9 cellular contexts compared by ENCODE assay signal in genomic region chr12:122366685-122367475, GRCh38.
A peak's percentile ranks its signal among the peaks of the same experiment; 100 is the strongest.
DNase-seq lines count a peak whose midpoint lies in the region; ATAC-seq and TF ChIP-seq lines count a peak whose summit lies in the region.
"Had no signal": no experiment of that assay in that cellular context is flagged by ENCODE, and none has a peak within 500 bp of the region (broad histone marks: within the 10 kb centered on the region; RNA-seq: fewer than 3 reads in every experiment).

No MANE protein-coding gene starts in this region.

- CTCF ChIA-PET in AG04449 (lab: Yijun Ruan, JAX): interaction anchor here (1.1 to 6.6 kb wide), 2 partner anchors 12 to 107 kb away, joined by 3 to 76 read pairs; no protein-coding TSS in a partner anchor

- peak; percentile 73 for DNase-seq in AG04449 (ENCODE audit: low read depth, low spot score)
- DNase-seq in HS-27A (ENCODE audit: low read depth): peak; percentile 43
- peak; percentile 66 for DNase-seq in astrocyte of the cerebellum (ENCODE audit: low read depth)
- peak; percentile 58 for DNase-seq in iPS-NIHi11 (ENCODE audit: low spot score)
- no peak for DNase-seq in MM.1S
- DNase-seq: upper lobe of left lung had no signal

- H3F3A ChIP-seq in MM.1S (ENCODE audit: insufficient read depth, low read length): no peaks in the 10 kb centered on the region

- H3K4me3 ChIP-seq in AG04449 (ENCODE audit: low read depth, low read length) (no peak overlapping the region), astrocyte of the cerebellum (ENCODE audit: low read depth, low read length) (no peak overlapping the region), stomach smooth muscle (ENCODE audit: low read length in 2 of 2) (no peak overlapping the region), MM.1S (ENCODE audit: low read length) (no peak overlapping the region)
- H3K4me3 ChIP-seq: upper lobe of left lung had no signal

- TF ChIP-seq CTCF in AG04449 (IDR thresholded peaks at IDR 0.05; ENCODE audit: insufficient read depth, low read length, missing control alignments): no peak
- TF ChIP-seq CTCF in astrocyte of the cerebellum (IDR thresholded peaks at IDR 0.05; ENCODE audit: low read depth, low read length, missing control alignments): no peak
- TF ChIP-seq CTCF in MM.1S (IDR thresholded peaks at IDR 0.05; ENCODE audit: low read length): no peak

- no peak overlapping the region for H2AFZ ChIP-seq in MM.1S (ENCODE audit: low read length)

- H3K27me3 ChIP-seq in stomach smooth muscle (ENCODE audit: control insufficient read depth in 1 of 2, insufficient read depth in 2 of 2, low read length in 2 of 2) (no peaks in the 10 kb centered on the region), MM.1S (replicated peaks; ENCODE audit: insufficient read depth, low read length) (no peaks in the 10 kb centered on the region)
- H3K27me3 ChIP-seq: upper lobe of left lung had no signal

- no peaks in the 10 kb centered on the region for H3K79me2 ChIP-seq in MM.1S (ENCODE audit: low read length)

- H3K9me3 ChIP-seq in stomach smooth muscle (ENCODE audit: control insufficient read depth in 2 of 2, low read length in 2 of 2) (no peaks in the 10 kb centered on the region), MM.1S (replicated peaks; ENCODE audit: insufficient read depth, low read length) (no peaks in the 10 kb centered on the region)
- H3K9me3 ChIP-seq: upper lobe of left lung had no signal

- no peaks in the 10 kb centered on the region for H4K20me1 ChIP-seq in MM.1S (ENCODE audit: insufficient read depth, low read length)

- no peak for ATAC-seq in HG03460 (IDR thresholded peaks at IDR 0.05; ENCODE audit: unreplicated experiment)
- no peak for ATAC-seq in GM19452 (IDR thresholded peaks at IDR 0.05; ENCODE audit: unreplicated experiment)

- peaks cover 13% of the 10 kb centered on the region for H3K4me1 ChIP-seq in stomach smooth muscle (ENCODE audit: control insufficient read depth, insufficient read depth, low read length)
- H3K4me1 ChIP-seq in MM.1S (ENCODE audit: low read length): no peaks in the 10 kb centered on the region

- H3K9ac ChIP-seq in stomach smooth muscle (ENCODE audit: low read length in 2 of 2) (peak overlapping the region in 1 of 2 donors; percentile 4), MM.1S (ENCODE audit: low read length) (no peak overlapping the region)

- H3K27ac ChIP-seq in stomach smooth muscle (ENCODE audit: low read length) (peak overlapping the region; percentile 60), MM.1S (ENCODE audit: low read length) (no peak overlapping the region)

- H3K9me2 ChIP-seq in MM.1S (replicated peaks; ENCODE audit: insufficient read depth, low read length): no peaks in the 10 kb centered on the region

- in situ Hi-C loops in astrocyte of the cerebellum (cut with HindIII; ENCODE audit: low sequenced_read_pairs): no loop called here

- H3K4me2 ChIP-seq in MM.1S (ENCODE audit: low read depth, low read length): no peak overlapping the region

- H3K36me3 ChIP-seq in stomach smooth muscle (ENCODE audit: control insufficient read depth in 2 of 2, insufficient read depth in 2 of 2, low read length in 2 of 2): peaks cover 8 to 10% of the 10 kb centered on the region in 2 donors
- H3K36me3 ChIP-seq in MM.1S (replicated peaks; ENCODE audit: insufficient read depth, low read length): no peaks in the 10 kb centered on the region

- POLR2A ChIA-PET in AG04449 (lab: Yijun Ruan, JAX): no interaction called here
